Comparison of ENCODE assay signal across 7 cellular contexts in genomic region chr4:106329027-106329618, GRCh38. TPM values are rescaled to one million over a fixed set of nuclear protein-coding genes. Genes with fewer than 3 reads are reported as not detected.
DNase-seq lines count a peak whose midpoint lies in the region; ATAC-seq and TF ChIP-seq lines count a peak whose summit lies in the region.

No MANE protein-coding gene starts in this region.

- TF ChIP-seq POLR2A in gastrocnemius medialis (IDR thresholded peaks at IDR 0.05), result no peak

- in situ Hi-C loops in gastrocnemius medialis (cut with MboI; ENCODE audit: low sequenced_read_pairs in 4 of 4), result no loop called here

- ATAC-seq in HG03521 (IDR thresholded peaks at IDR 0.05; ENCODE audit: unreplicated experiment), result peak; percentile 88
- ATAC-seq in gastrocnemius medialis, result no peak

- H3K27me3 ChIP-seq in fibroblast of lung (ENCODE audit: control insufficient read depth, insufficient read depth, low read length) (no peaks in the 10 kb centered on the region), gastrocnemius medialis (no peaks in the 10 kb centered on the region)

- no peaks in the 10 kb centered on the region for H4K20me1 ChIP-seq in fibroblast of lung (ENCODE audit: control insufficient read depth, extremely low read depth, insufficient read depth, low read length)

- H3K79me2 ChIP-seq in fibroblast of lung (ENCODE audit: control insufficient read depth, insufficient read depth, low read length), result no peaks in the 10 kb centered on the region

- no peaks in the 10 kb centered on the region for H3K4me1 ChIP-seq in fibroblast of lung (ENCODE audit: control insufficient read depth, extremely low read depth, insufficient read depth, low read length)
- H3K4me1 ChIP-seq in gastrocnemius medialis, result no peaks in the 10 kb centered on the region

- peak; percentile 23 for TF ChIP-seq CTCF in GM20000 (IDR thresholded peaks at IDR 0.05; ENCODE audit: extremely low read depth, missing control alignments)
- peak; percentile 69 to 78 for TF ChIP-seq CTCF in fibroblast of lung (conservative IDR thresholded peaks at IDR 0.05 in 1 of 2, IDR thresholded peaks at IDR 0.05 in 1 of 2; ENCODE audit: low read depth in 1 of 2, low read length in 2 of 2)
- peak in 3 of 5 experiments; percentile 24 to 59 (median 44) for TF ChIP-seq CTCF in gastrocnemius medialis (IDR thresholded peaks at IDR 0.05 in 4 of 5, conservative IDR thresholded peaks at IDR 0.05 in 1 of 5)

- H3K36me3 ChIP-seq in fibroblast of lung (ENCODE audit: control insufficient read depth, insufficient read depth, low read length), result peaks cover 3% of the 10 kb centered on the region
- H3K36me3 ChIP-seq in gastrocnemius medialis, result peaks cover 8 to 78% of the 10 kb centered on the region in 2 donors

- H3K4me3 ChIP-seq in fibroblast of lung (replicated peaks in 1 of 4; ENCODE audit: control extremely low read depth in 1 of 4, insufficient read depth in 1 of 4, low read depth in 3 of 4, low read length in 4 of 4) (no peak overlapping the region), gastrocnemius medialis (no peak overlapping the region)

- H3K27ac ChIP-seq in fibroblast of lung (ENCODE audit: insufficient read depth, low read length) (no peak overlapping the region), gastrocnemius medialis (no peak overlapping the region)

- intact Hi-C loops in gastrocnemius medialis (cut with DNase I; ENCODE audit: low total_unique reads), result no loop called here

- DNase-seq in GM03348 (ENCODE audit: low spot score) (peak; percentile 53), GM20000 (ENCODE audit: low spot score) (peak; percentile 26), SKM-1 (lab: John Stamatoyannopoulos, UW; ENCODE audit: unreplicated experiment) (peak; percentile 24), fibroblast of lung (ENCODE audit: low read depth in 2 of 2) (peak; percentile 43 to 60), gastrocnemius medialis (no peak), DMS153 (lab: John Stamatoyannopoulos, UW) (no peak)

- H3K9me3 ChIP-seq in fibroblast of lung (ENCODE audit: control insufficient read depth, insufficient read depth, low read depth, low read length) (no peaks in the 10 kb centered on the region), gastrocnemius medialis (no peaks in the 10 kb centered on the region)

- no peak overlapping the region for H2AFZ ChIP-seq in fibroblast of lung (ENCODE audit: low read length)

- H3K9ac ChIP-seq in fibroblast of lung (ENCODE audit: insufficient read depth, low read length), result no peak overlapping the region

- no peak overlapping the region for H3K4me2 ChIP-seq in fibroblast of lung (ENCODE audit: extremely low read depth, insufficient read depth, low read length)

RNA-seq across cellular contexts. Expression of gene AIMP1, which starts 12.8 kb away (rescaled TPM):
- total RNA-seq in fibroblast of lung (25.4 and 28.2 TPM in 2 replicates), gastrocnemius medialis (10 to 100 TPM; 23.2 to 30.0 (median 27.4) TPM)
- 43.1 and 48.4 TPM in 2 replicates for polyA plus RNA-seq in fibroblast of lung
- polyA plus RNA-seq in fibroblast of lung (2012), result 42.1 and 42.5 TPM in 2 replicates
- polyA minus RNA-seq in fibroblast of lung (ENCODE audit: low replicate concordance), result 0.26 and 0.67 TPM in 2 replicates

RNA-seq across cellular contexts. Expression of gene TBCK, which starts 13.1 kb away (rescaled TPM):
- total RNA-seq in fibroblast of lung (51.1 and 69.9 TPM in 2 replicates), gastrocnemius medialis (10 to 100 TPM in 2 of 4 donors, 1 to 10 TPM in 2; 8.1 to 17.7 (median 12.2) TPM)
- 24.8 and 29.0 TPM in 2 replicates for polyA plus RNA-seq in fibroblast of lung
- polyA plus RNA-seq in fibroblast of lung (2012), result 13.1 and 16.8 TPM in 2 replicates
- 10.6 and 32.1 TPM in 2 replicates for polyA minus RNA-seq in fibroblast of lung (ENCODE audit: low replicate concordance)

RNA-seq across cellular contexts. Expression of gene GIMD1, which starts 39.5 kb away (rescaled TPM):
- not detected in 2 replicates for total RNA-seq in fibroblast of lung
- polyA plus RNA-seq in fibroblast of lung, result not detected in 2 replicates
- not detected in 2 replicates for polyA plus RNA-seq in fibroblast of lung (2012)
- polyA minus RNA-seq in fibroblast of lung (ENCODE audit: low replicate concordance), result not detected in 2 replicates
- not detected for total RNA-seq in gastrocnemius medialis

Comparison
In these comparisons a context has a peak if more than half of its experiments do, and no peak if none do; other contexts are left out.
1. DNase-seq: peak in GM03348 (single experiment), GM20000 (single experiment), SKM-1 (single experiment) and fibroblast of lung (2 of 2); none in gastrocnemius medialis (0 of 2) and DMS153 (single experiment).
2. CTCF ChIP-seq: peak in every context shown above with its lines; median percentile 74 in fibroblast of lung; 44 in gastrocnemius medialis; 23 in GM20000.